In genomic region chr19:18306209-18306902, GRCh38 we compare ENCODE assay signal across 9 cellular contexts. TPM values are rescaled to one million over a fixed set of nuclear protein-coding genes. Genes with fewer than 3 reads are reported as not detected.
DNase-seq lines count a peak whose midpoint lies in the region; ATAC-seq and TF ChIP-seq lines count a peak whose summit lies in the region.
"Had no signal": no experiment of that assay in that cellular context is flagged by ENCODE, and none has a peak within 500 bp of the region (broad histone marks: within the 10 kb centered on the region; RNA-seq: fewer than 3 reads in every experiment).

No MANE protein-coding gene starts in this region.

- no peaks in the 10 kb centered on the region for H4K20me1 ChIP-seq in OCI-LY1 (ENCODE audit: insufficient read depth, low read length)

- no peak for TF ChIP-seq CTCF in OCI-LY1 (IDR thresholded peaks at IDR 0.05; ENCODE audit: low read length)
- no peak for TF ChIP-seq CTCF in dorsolateral prefrontal cortex (IDR thresholded peaks at IDR 0.05 in 54 of 56, conservative IDR thresholded peaks at IDR 0.05 in 2 of 56; ENCODE audit: low read depth in 1 of 56, partially characterized antibody in 56 of 56)
- TF ChIP-seq CTCF in sigmoid colon (IDR thresholded peaks at IDR 0.05) = no peak

- WGBS in sigmoid colon, 2 donors = 78 to 85% methylated on average over 26 of the region's 26 CpGs

- no peak overlapping the region for H2AFZ ChIP-seq in OCI-LY1 (ENCODE audit: low read length)

- H3K9ac ChIP-seq in OCI-LY1 (ENCODE audit: low read length) = peak overlapping the region; percentile 4; the same call in 1 of the 2 replicates

- intact Hi-C loops in dorsolateral prefrontal cortex (cut with DNase I) (no loop called here), sigmoid colon (cut with DNase I) (loop anchor here (2.0 kb wide), 1 partner anchor 16 kb away; the partner anchor contains the start of gene LSM4)

- H3K27ac ChIP-seq in OCI-LY1 (ENCODE audit: low read depth, low read length, poor library complexity, severe bottlenecking) = peak overlapping the region; percentile 79
- peak overlapping the region; percentile 45 to 100 (median 98) for H3K27ac ChIP-seq in dorsolateral prefrontal cortex
- H3K27ac ChIP-seq in sigmoid colon = peak overlapping the region; percentile 93 to 97 (median 96)

- H3K4me1 ChIP-seq in OCI-LY1 (ENCODE audit: insufficient read depth, low read length, severe bottlenecking) = peaks cover 49% of the 10 kb centered on the region
- H3K4me1 ChIP-seq in sigmoid colon = peaks cover 0 to 66% (median 53%) of the 10 kb centered on the region in 4 donors

- no peaks in the 10 kb centered on the region for H3K79me2 ChIP-seq in OCI-LY1 (ENCODE audit: insufficient read depth, low read length)

- H3K4me2 ChIP-seq in OCI-LY1 (ENCODE audit: low read length) = peak overlapping the region; percentile 49; the same call in 1 of the 2 replicates

- H3K9me3 ChIP-seq in OCI-LY1 (ENCODE audit: low read length) = no peaks in the 10 kb centered on the region
- H3K9me3 ChIP-seq in sigmoid colon = no peaks in the 10 kb centered on the region

- H3K36me3 ChIP-seq in OCI-LY1 (ENCODE audit: insufficient read depth, low read length) = peaks cover 28% of the 10 kb centered on the region
- H3K36me3 ChIP-seq in sigmoid colon = peaks cover 0 to 36% (median 13%) of the 10 kb centered on the region in 4 donors

- in situ Hi-C loops in G401 (cut with HindIII; ENCODE audit: low sequenced_read_pairs) = no loop called here

- no peaks in the 10 kb centered on the region for H3K9me2 ChIP-seq in OCI-LY1 (ENCODE audit: low read depth, low read length)

- H3K27me3 ChIP-seq in OCI-LY1 (ENCODE audit: insufficient read depth, low read length) (no peaks in the 10 kb centered on the region; the same call in 1 of the 2 replicates), dorsolateral prefrontal cortex (no peaks in the 10 kb centered on the region), sigmoid colon (no peaks in the 10 kb centered on the region)

- no peak for TF ChIP-seq POLR2A in sigmoid colon (IDR thresholded peaks at IDR 0.05)

- DNase-seq in G401 (ENCODE audit: low spot score) (peak; percentile 32), dorsolateral prefrontal cortex (peak in 1 of 10 donors; percentile 28), sigmoid colon (no peak), ecto neural progenitor cell (ENCODE audit: low spot score) (no peak), NCI-H526 (lab: John Stamatoyannopoulos, UW) (no peak)
- DNase-seq: NCI-H1694 treated with DMSO at 0.1 percent for 48 hours had no signal

- H3K4me3 ChIP-seq in OCI-LY1 (ENCODE audit: low read depth, low read length, poor library complexity, severe bottlenecking) = peak overlapping the region; percentile 3
- H3K4me3 ChIP-seq in dorsolateral prefrontal cortex = peak overlapping the region in 18 of 59 donors; percentile 0 to 45 (median 18)
- peak overlapping the region in 1 of 4 donors; percentile 7 for H3K4me3 ChIP-seq in sigmoid colon

- no peak for ATAC-seq in GM19467 (IDR thresholded peaks at IDR 0.05; ENCODE audit: unreplicated experiment)
- no peak for ATAC-seq in GM19351 (IDR thresholded peaks at IDR 0.05; ENCODE audit: unreplicated experiment)

- TF ChIP-seq EP300 in sigmoid colon (IDR thresholded peaks at IDR 0.05) = no peak

- no peaks in the 10 kb centered on the region for H3F3A ChIP-seq in OCI-LY1 (ENCODE audit: insufficient read depth, low read length)

RNA-seq across cellular contexts. Expression of gene LSM4, which starts 16.5 kb away (rescaled TPM):
- 539 and 749 TPM in 2 replicates for total RNA-seq in G401 (2014; rRNA removed; shearing (Covaris generic))
- total RNA-seq in dorsolateral prefrontal cortex (100 to 1,000 TPM in 6 of 120 experiments, 10 to 100 TPM in 114; 46.4 to 115 (median 74.8) TPM), sigmoid colon (100 to 1,000 TPM in 3 of 4 donors, 10 to 100 TPM in 1; 89.1 to 144 (median 119) TPM)
- polyA plus RNA-seq in sigmoid colon = 100 to 1,000 TPM; 214 to 285 (median 256) TPM

RNA-seq across cellular contexts. Expression of gene JUND, which starts 24.9 kb away (rescaled TPM):
- 263 and 286 TPM in 2 replicates for total RNA-seq in G401 (2014; rRNA removed; shearing (Covaris generic))
- 100 to 1,000 TPM; 163 to 440 (median 240) TPM for total RNA-seq in dorsolateral prefrontal cortex
- 100 to 1,000 TPM; 163 to 369 (median 230) TPM for total RNA-seq in sigmoid colon
- 100 to 1,000 TPM; 179 to 221 (median 180) TPM for polyA plus RNA-seq in sigmoid colon

RNA-seq across cellular contexts. Expression of gene IQCN, which starts 32.1 kb away (rescaled TPM):
- total RNA-seq in G401 (2014; rRNA removed; shearing (Covaris generic)) = 0.37 and 0.47 TPM in 2 replicates
- total RNA-seq in dorsolateral prefrontal cortex (10 to 100 TPM in 1 of 120 experiments, 1 to 10 TPM in 119; 1.8 to 14.5 (median 4.1) TPM), sigmoid colon (1 to 10 TPM; 1.4 to 5.8 (median 2.9) TPM)
- 1 to 10 TPM; 1.2 to 4.4 (median 3.4) TPM for polyA plus RNA-seq in sigmoid colon

RNA-seq across cellular contexts. Expression of gene PGPEP1, which starts 34.0 kb away (rescaled TPM):
- total RNA-seq in G401 (2014; rRNA removed; shearing (Covaris generic)) = 6.5 and 14.1 TPM in 2 replicates
- total RNA-seq in dorsolateral prefrontal cortex (10 to 100 TPM; 20.4 to 93.6 (median 37.7) TPM), sigmoid colon (10 to 100 TPM; 15.0 to 26.0 (median 16.6) TPM)
- polyA plus RNA-seq in sigmoid colon = 10 to 100 TPM; 14.4 to 36.9 (median 31.7) TPM
